ENCODE assay signal across 15 cellular contexts in genomic region chr10:8180348-8180747, GRCh38.
A peak's percentile ranks its signal among the peaks of the same experiment; 100 is the strongest.
DNase-seq lines count a peak whose midpoint lies in the region; ATAC-seq and TF ChIP-seq lines count a peak whose summit lies in the region.
"Had no signal": no experiment of that assay in that cellular context is flagged by ENCODE, and none has a peak within 500 bp of the region (broad histone marks: within the 10 kb centered on the region; RNA-seq: fewer than 3 reads in every experiment).

No MANE protein-coding gene starts in this region.

- no peak overlapping the region for H3K9ac ChIP-seq in mammary epithelial cell (ENCODE audit: insufficient read depth, low read length)
- H3K9ac ChIP-seq: BLaER1, GM23248 had no signal

- H3K4me3 ChIP-seq in HEK293 (ENCODE audit: low read depth, low read length) (no peak overlapping the region), mammary epithelial cell (replicated peaks in 1 of 3; ENCODE audit: insufficient read depth in 1 of 3, low read depth in 2 of 3, low read length in 3 of 3) (no peak overlapping the region)
- H3K4me3 ChIP-seq: A549, BLaER1, GM23248 had no signal

- H3K9me3 ChIP-seq in HEK293 (ENCODE audit: control insufficient read depth, insufficient read depth, low read depth, low read length) = no peaks in the 10 kb centered on the region
- no peaks in the 10 kb centered on the region for H3K9me3 ChIP-seq in mammary epithelial cell (replicated peaks; ENCODE audit: insufficient read depth, low read length)
- H3K9me3 ChIP-seq: A549, BLaER1, Caco-2 had no signal

- H3K9me3 Mint-ChIP-seq in stimulated activated naive CD8-positive, alpha-beta T cell treated with anti-CD3 and anti-CD28 coated beads, Interleukin-15, amount 100 ng/mL, for 72 hours = no peaks in the 10 kb centered on the region
- H3K9me3 Mint-ChIP-seq: CD8-positive, alpha-beta memory T cell had no signal

- BruUV-seq in mammary epithelial cell (replicated peaks; lab: Mats Ljungman, UMichigan) = no TSS peak

- H4K20me1 ChIP-seq in mammary epithelial cell (ENCODE audit: insufficient read depth, low read length) = no peaks in the 10 kb centered on the region
- H4K20me1 ChIP-seq: BLaER1 had no signal

- peaks cover 12% of the 10 kb centered on the region for H3K27me3 Mint-ChIP-seq in stimulated activated naive CD8-positive, alpha-beta T cell treated with anti-CD3 and anti-CD28 coated beads, Interleukin-15, amount 100 ng/mL, for 72 hours

- no peak overlapping the region for H2AFZ ChIP-seq in mammary epithelial cell (ENCODE audit: low read depth, low read length)
- H2AFZ ChIP-seq: GM23248 had no signal

- H3K36me3 ChIP-seq in HEK293 (ENCODE audit: control insufficient read depth in 2 of 2, insufficient read depth in 1 of 2, low read length in 2 of 2) (no peaks in the 10 kb centered on the region), mammary epithelial cell (ENCODE audit: insufficient read depth, low read length) (no peaks in the 10 kb centered on the region)
- H3K36me3 ChIP-seq: BLaER1 had no signal

- peaks cover 33% of the 10 kb centered on the region for H3K4me1 Mint-ChIP-seq in stimulated activated naive CD8-positive, alpha-beta T cell treated with anti-CD3 and anti-CD28 coated beads, Interleukin-15, amount 100 ng/mL, for 72 hours

- dilution Hi-C loops in mammary epithelial cell (cut with HindIII; ENCODE audit: low sequenced_read_pairs) = no loop called here

- H3K27me3 ChIP-seq in mammary epithelial cell (ENCODE audit: insufficient read depth, low read length) = no peaks in the 10 kb centered on the region
- H3K27me3 ChIP-seq: BLaER1 had no signal

- no peak for ATAC-seq in stimulated activated naive CD8-positive, alpha-beta T cell treated with anti-CD3 and anti-CD28 coated beads, Interleukin-15, amount 100 ng/mL, for 72 hours
- ATAC-seq: A549, HCT116 had no signal

- no peak overlapping the region for H3K27ac Mint-ChIP-seq in stimulated activated naive CD8-positive, alpha-beta T cell treated with anti-CD3 and anti-CD28 coated beads, Interleukin-15, amount 100 ng/mL, for 72 hours

- H3K4me1 ChIP-seq in HEK293 (ENCODE audit: control insufficient read depth, insufficient read depth, low read length) (peaks cover 10% of the 10 kb centered on the region), mammary epithelial cell (ENCODE audit: insufficient read depth, low read length) (peaks cover 15% of the 10 kb centered on the region)
- H3K4me1 ChIP-seq: A549, BLaER1, Caco-2 had no signal

- intact Hi-C loops in mammary epithelial cell (cut with micrococcal nuclease) = no loop called here

- DNase-seq in NCI-H524 (lab: John Stamatoyannopoulos, UW) (peak; percentile 37 to 82), SK-N-DZ (ENCODE audit: low spot score) (peak; percentile 91), left kidney (ENCODE audit: low read depth, low spot score) (peak; percentile 62), mammary epithelial cell (no peak)
- DNase-seq in stimulated activated naive CD4-positive, alpha-beta T cell treated with Interleukin-2 at 50 U/mL for 16 hours (lab: John Stamatoyannopoulos, UW) = no peak
- no peak for DNase-seq in stimulated activated naive CD8-positive, alpha-beta T cell treated with anti-CD3 and anti-CD28 coated beads, Interleukin-15, amount 100 ng/mL, for 72 hours
- DNase-seq: Caco-2; CD8-positive, alpha-beta memory T cell; DMS79; GM23248; IMR-90 had no signal

- in situ Hi-C loops in mammary epithelial cell (cut with MboI; ENCODE audit: low sequenced_read_pairs in 2 of 2) = no loop called here

- no peak overlapping the region for H3K4me2 ChIP-seq in mammary epithelial cell (ENCODE audit: insufficient read depth, low read depth, low read length)
- H3K4me2 ChIP-seq: A549, BLaER1 had no signal

- TF ChIP-seq CTCF in HEK293 (tag by site-specific recombination; IDR thresholded peaks at IDR 0.05) (no peak), mammary epithelial cell (conservative IDR thresholded peaks at IDR 0.05 in 1 of 2, IDR thresholded peaks at IDR 0.05 in 1 of 2; ENCODE audit: extremely low read depth in 1 of 2, insufficient read depth in 1 of 2, low read depth in 1 of 2, low read length in 2 of 2) (no peak)

- 82% methylated on average over 2 of the region's 2 CpGs for WGBS in mammary epithelial cell (ENCODE audit: low coverage, missing lambda C conversion rate)

- H3K27ac ChIP-seq in HEK293 (ENCODE audit: extremely low read depth, low read depth, low read length) = no peak overlapping the region
- no peak overlapping the region for H3K27ac ChIP-seq in mammary epithelial cell (ENCODE audit: insufficient read depth, low read depth, low read length)
- H3K27ac ChIP-seq: A549, BLaER1, GM23248 had no signal

- H3K4me3 Mint-ChIP-seq in stimulated activated naive CD8-positive, alpha-beta T cell treated with anti-CD3 and anti-CD28 coated beads, Interleukin-15, amount 100 ng/mL, for 72 hours = no peak overlapping the region
- H3K4me3 Mint-ChIP-seq: CD8-positive, alpha-beta memory T cell had no signal

- POLR2A ChIA-PET in HEK293 (lab: Yijun Ruan, JAX) = no interaction called here

- H3K79me2 ChIP-seq in mammary epithelial cell (ENCODE audit: insufficient read depth, low read length) = no peaks in the 10 kb centered on the region

- CTCF ChIA-PET in HEK293 (lab: Yijun Ruan, JAX) (interaction anchor here (0.6 kb wide), 1 partner anchor 64 kb away, joined by 4 read pairs; no protein-coding TSS in a partner anchor), mammary epithelial cell (lab: Charles Lee; ENCODE audit: low non-redundant PET) (no interaction called here)

TF ChIP-seq in HEK293, 187 proteins besides CTCF, POLR2A, EP300 and RAD21 (continues in another document):
- TF ChIP-seq ZNF23 (tag by site-specific recombination; IDR thresholded peaks at IDR 0.05; ENCODE audit: borderline replicate concordance) (no peak), ZNF76 (tag by site-specific recombination; IDR thresholded peaks at IDR 0.05; ENCODE audit: borderline replicate concordance, low read depth) (no peak), ZSCAN30 (tag by site-specific recombination; IDR thresholded peaks at IDR 0.05) (no peak), ZBTB44 (tag by site-specific recombination; IDR thresholded peaks at IDR 0.05) (peak; percentile 97), SCRT1 (tag by site-specific recombination; IDR thresholded peaks at IDR 0.05; ENCODE audit: borderline replicate concordance) (no peak), ZNF138 (tag by site-specific recombination; IDR thresholded peaks at IDR 0.05; ENCODE audit: borderline replicate concordance) (no peak), ZNF221 (tag by site-specific recombination; IDR thresholded peaks at IDR 0.05; ENCODE audit: borderline replicate concordance) (no peak), GLI2 (tag by site-specific recombination; IDR thresholded peaks at IDR 0.05; ENCODE audit: borderline replicate concordance, low read depth) (no peak), ZNF785 (tag by site-specific recombination; IDR thresholded peaks at IDR 0.05) (no peak), GLIS2 (tag by site-specific recombination; IDR thresholded peaks at IDR 0.05) (no peak), GLI4 (tag by site-specific recombination; IDR thresholded peaks at IDR 0.05) (no peak), ZNF280D (tag by site-specific recombination; IDR thresholded peaks at IDR 0.05) (no peak), ZFP41 (tag by site-specific recombination; IDR thresholded peaks at IDR 0.05; ENCODE audit: borderline replicate concordance) (no peak), YY2 (tag by site-specific recombination; IDR thresholded peaks at IDR 0.05) (no peak), ZSCAN5A (tag by site-specific recombination; IDR thresholded peaks at IDR 0.05) (no peak)

Comparison
In these comparisons a context has a peak if more than half of its experiments do, and no peak if none do; other contexts are left out.
1. DNase-seq: peak in NCI-H524 (2 of 2), SK-N-DZ (single experiment) and left kidney (single experiment); none in stimulated activated naive CD4-positive, alpha-beta T cell treated with Interleukin-2 at 50 U/mL for 16 hours (single experiment), stimulated activated naive CD8-positive, alpha-beta T cell treated with anti-CD3 and anti-CD28 coated beads, Interleukin-15, amount 100 ng/mL, for 72 hours (0 of 2) and mammary epithelial cell (single experiment).